In genomic region chr16:73037845-73038570, GRCh38 we compare ENCODE assay signal across 1 cellular context.
TF ChIP-seq lines count a peak whose summit lies in the region.

No MANE protein-coding gene starts in this region.

TF ChIP-seq in GM23338, 12 proteins besides CTCF, POLR2A, EP300 and RAD21 (continued from another document):
- TF ChIP-seq ZNF462 (CRISPR knock-in tag; IDR thresholded peaks at IDR 0.05) (no peak), POLR2AphosphoS5 (IDR thresholded peaks at IDR 0.05; ENCODE audit: low read depth) (no peak), EZH2 (IDR thresholded peaks at IDR 0.05; ENCODE audit: low read depth, unreplicated experiment) (peak; percentile 33)
